12 cellular contexts compared by ENCODE assay signal in the genomic region with DNA sequence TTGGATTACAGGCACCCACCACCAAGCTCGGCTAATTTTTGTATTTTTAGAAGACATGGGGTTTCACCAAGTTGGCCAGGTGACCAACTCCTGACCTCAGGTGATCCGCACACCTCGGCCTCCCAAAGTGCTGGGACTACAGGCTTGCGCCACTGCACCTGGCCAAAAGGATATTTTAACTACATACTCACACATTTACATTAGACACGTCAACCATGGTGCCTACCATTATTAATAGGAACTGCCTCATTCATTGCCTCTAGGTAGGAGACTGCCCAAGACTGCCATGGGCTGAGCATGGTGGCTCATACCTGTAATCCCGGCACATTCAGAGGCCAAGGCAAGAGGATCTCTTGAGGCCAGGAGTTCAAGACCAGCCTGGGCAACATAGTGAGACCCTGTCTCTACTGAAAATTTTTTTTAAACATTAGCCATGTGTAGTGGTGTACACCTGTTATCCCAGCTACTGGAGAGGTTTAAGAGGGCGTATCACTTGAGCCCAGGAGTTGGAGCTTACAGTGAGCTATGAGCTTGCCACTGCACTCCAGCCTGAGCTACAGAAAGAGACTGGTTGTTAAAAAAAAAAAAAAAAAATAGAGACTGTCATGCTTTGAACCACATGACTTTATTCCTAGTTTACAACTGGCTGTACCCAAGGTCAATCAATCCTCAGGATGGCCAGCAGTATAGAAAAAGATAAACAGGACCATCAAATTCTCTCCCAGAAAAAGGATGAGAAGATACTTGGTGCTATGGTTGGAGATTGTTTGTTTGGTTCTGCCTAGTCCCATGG. TPM values are rescaled to one million over a fixed set of nuclear protein-coding genes. Genes with fewer than 3 reads are reported as not detected.
DNase-seq lines count a peak whose midpoint lies in the region; ATAC-seq and TF ChIP-seq lines count a peak whose summit lies in the region.
"Had no signal": no experiment of that assay in that cellular context is flagged by ENCODE, and none has a peak within 500 bp of the region (broad histone marks: within the 10 kb centered on the region; RNA-seq: fewer than 3 reads in every experiment).

No MANE protein-coding gene starts in this region.

- no peaks in the 10 kb centered on the region for H3K79me2 ChIP-seq in OCI-LY3 (ENCODE audit: low read length)

- H3K27me3 ChIP-seq in right atrium auricular region (no peaks in the 10 kb centered on the region), OCI-LY3 (ENCODE audit: low read depth, low read length) (no peaks in the 10 kb centered on the region), foreskin keratinocyte (no peaks in the 10 kb centered on the region), upper lobe of left lung (no peaks in the 10 kb centered on the region)
- H3K27me3 ChIP-seq: sigmoid colon had no signal

- peak overlapping the region; percentile 82 for H2AFZ ChIP-seq in OCI-LY3 (ENCODE audit: low read depth, low read length)

- no peak for TF ChIP-seq EP300 in upper lobe of left lung (IDR thresholded peaks at IDR 0.05)

- H3K9me3 ChIP-seq in right atrium auricular region (no peaks in the 10 kb centered on the region), OCI-LY3 (ENCODE audit: insufficient read depth, low read length) (no peaks in the 10 kb centered on the region), upper lobe of left lung (no peaks in the 10 kb centered on the region)
- H3K9me3 ChIP-seq: mucosa of descending colon, sigmoid colon had no signal

- TF ChIP-seq CTCF in right atrium auricular region (IDR thresholded peaks at IDR 0.05) (no peak), OCI-LY3 (IDR thresholded peaks at IDR 0.05; ENCODE audit: low read depth, low read length) (no peak), foreskin keratinocyte (conservative IDR thresholded peaks at IDR 0.05) (no peak), upper lobe of left lung (IDR thresholded peaks at IDR 0.05) (no peak)

- ATAC-seq in left cardiac atrium (no peak), foreskin keratinocyte (no peak), upper lobe of left lung (ENCODE audit: low FRiP score in 2 of 2) (peak in 1 of 2 donors; percentile 9)

- DNase-seq in right atrium auricular region (ENCODE audit: low spot score), result no peak
- DNase-seq in left cardiac atrium, result no peak
- DNase-seq in foreskin keratinocyte, result no peak
- DNase-seq in upper lobe of left lung, result no peak
- DNase-seq in stimulated activated CD4-positive, alpha-beta T cell treated with anti-CD3 and anti-CD28 coated beads, Interleukin-4, amount 100 ng/mL, for 1 hour, result no peak
- no peak for DNase-seq in MV-4-11 (lab: John Stamatoyannopoulos, UW)
- DNase-seq in RKO (ENCODE audit: low spot score), result no peak
- DNase-seq: IMR-90; sigmoid colon; stimulated activated CD4-positive, alpha-beta T cell treated with anti-CD3 and anti-CD28 coated beads, Interleukin-1b, Interleukin-23, amount 100 ng/mL, for 48 hours had no signal

- H3K4me1 ChIP-seq in right atrium auricular region, result peaks cover 0 to 25% of the 10 kb centered on the region in 2 donors
- H3K4me1 ChIP-seq in OCI-LY3 (ENCODE audit: low read length), result peaks cover 26% of the 10 kb centered on the region
- H3K4me1 ChIP-seq in foreskin keratinocyte, result peaks cover 19% of the 10 kb centered on the region
- peaks cover 14 to 25% (median 18%) of the 10 kb centered on the region in 4 donors for H3K4me1 ChIP-seq in upper lobe of left lung

- intact Hi-C loops in left cardiac atrium (cut with DNase I), result no loop called here

- no peaks in the 10 kb centered on the region for H4K20me1 ChIP-seq in OCI-LY3 (ENCODE audit: insufficient read depth, low read length)

- H3K27ac ChIP-seq in right atrium auricular region, result peak overlapping the region; percentile 59 to 74
- peak overlapping the region; percentile 83 for H3K27ac ChIP-seq in OCI-LY3 (ENCODE audit: low read length)
- peak overlapping the region; percentile 80 for H3K27ac ChIP-seq in foreskin keratinocyte
- H3K27ac ChIP-seq in upper lobe of left lung, result peak overlapping the region; percentile 55 to 65 (median 59)

- no peak overlapping the region for H3K4me3 ChIP-seq in right atrium auricular region
- H3K4me3 ChIP-seq in OCI-LY3 (ENCODE audit: low read length), result no peak overlapping the region
- H3K4me3 ChIP-seq in upper lobe of left lung, result no peak overlapping the region
- H3K4me3 ChIP-seq: mucosa of descending colon, sigmoid colon had no signal

- WGBS in upper lobe of left lung, 2 donors, result 93 to 94% methylated on average over 7 of the region's 7 CpGs

- TF ChIP-seq POLR2A in upper lobe of left lung (IDR thresholded peaks at IDR 0.05), result no peak

- H3K36me3 ChIP-seq in right atrium auricular region, result no peaks in the 10 kb centered on the region
- H3K36me3 ChIP-seq in OCI-LY3 (replicated peaks; ENCODE audit: low read depth, low read length), result no peaks in the 10 kb centered on the region
- no peaks in the 10 kb centered on the region for H3K36me3 ChIP-seq in upper lobe of left lung
- H3K36me3 ChIP-seq: sigmoid colon had no signal

- H3K9ac ChIP-seq in OCI-LY3 (ENCODE audit: low read length), result peak overlapping the region; percentile 34; the same call in 1 of the 2 replicates

- peak overlapping the region; percentile 71 for H3K4me2 ChIP-seq in OCI-LY3 (ENCODE audit: low read length)

RNA-seq across cellular contexts. Expression of a gene that starts 31.1 kb away (rescaled TPM):
- total RNA-seq in right atrium auricular region (10 to 100 TPM; 17.8 to 18.3 TPM), left cardiac atrium (10 to 100 TPM; 19.1 to 22.3 TPM), foreskin keratinocyte (11.3 and 11.5 TPM in 2 replicates), upper lobe of left lung (10 to 100 TPM; 15.2 to 53.2 (median 31.5) TPM)
- 2.6 and 3.2 TPM in 2 replicates for polyA plus RNA-seq in foreskin keratinocyte
